In the genomic region with DNA sequence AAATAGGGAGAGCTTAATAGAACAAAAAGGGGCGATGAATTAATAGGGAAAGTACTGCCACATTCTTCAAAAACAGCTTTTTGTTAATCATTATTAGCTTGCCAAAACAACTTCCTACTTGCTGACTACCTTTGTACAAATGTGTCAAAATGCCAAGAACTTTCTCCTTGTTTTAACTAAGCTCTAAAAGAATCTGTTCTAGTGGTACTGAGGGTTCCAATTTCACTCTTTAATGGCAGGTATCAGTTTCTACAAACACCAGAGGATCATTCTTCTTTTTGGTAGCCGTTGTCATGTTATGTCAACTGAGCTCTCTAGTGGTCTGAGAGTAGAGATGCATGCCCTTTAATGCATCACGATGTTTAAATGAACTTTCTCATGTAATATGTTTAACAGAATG, we compare ENCODE assay signal across 2 cellular contexts.
TF ChIP-seq lines count a peak whose summit lies in the region.

No MANE protein-coding gene starts in this region.

TF ChIP-seq in liver, 16 proteins besides CTCF, POLR2A, EP300 and RAD21:
- peak in 1 of 2 donors; percentile 4 for TF ChIP-seq RXRA (IDR thresholded peaks at IDR 0.05)
- TF ChIP-seq YY1 (IDR thresholded peaks at IDR 0.05), result peak; percentile 13
- TF ChIP-seq JUND (IDR thresholded peaks at IDR 0.05), result no peak
- TF ChIP-seq SP1 (IDR thresholded peaks at IDR 0.05), result no peak
- no peak for TF ChIP-seq HNF4G (IDR thresholded peaks at IDR 0.05)
- no peak for TF ChIP-seq TAF1 (conservative IDR thresholded peaks at IDR 0.05)
- TF ChIP-seq EGR1 (IDR thresholded peaks at IDR 0.05; ENCODE audit: low read depth in 2 of 2), result no peak

TF ChIP-seq in HepG2, 621 proteins besides CTCF, POLR2A, EP300 and RAD21:
- TF ChIP-seq HNF4A (CRISPR knock-in tag; IDR thresholded peaks at IDR 0.05) (no peak), PREB (CRISPR knock-in tag; IDR thresholded peaks at IDR 0.05) (no peak), SMAD1 (CRISPR knock-in tag; IDR thresholded peaks at IDR 0.05; ENCODE audit: borderline replicate concordance, low read depth) (no peak), ZNF615 (CRISPR knock-in tag; IDR thresholded peaks at IDR 0.05; ENCODE audit: borderline replicate concordance) (no peak), ZNF180 (CRISPR knock-in tag; IDR thresholded peaks at IDR 0.05; ENCODE audit: borderline replicate concordance, low read depth) (no peak), ZNF547 (CRISPR knock-in tag; IDR thresholded peaks at IDR 0.05) (no peak), DNMT3B (CRISPR knock-in tag; conservative IDR thresholded peaks at IDR 0.05) (no peak)
